In genomic region chr19:16572332-16573211, GRCh38 we compare ENCODE assay signal across 8 cellular contexts. TPM values are rescaled to one million over a fixed set of nuclear protein-coding genes. Genes with fewer than 3 reads are reported as not detected.
DNase-seq lines count a peak whose midpoint lies in the region; ATAC-seq, FAIRE-seq and TF ChIP-seq lines count a peak whose summit lies in the region.

Gene SLC35E1, minus strand, starts transcription at chr19:16572415. Its CDS starts 51 bp downstream, at chr19:16572364.

- H3K36me3 ChIP-seq in HUES6 (ENCODE audit: control insufficient read depth, insufficient read depth, low read length) (peaks cover 51% of the 10 kb centered on the region), OCI-LY1 (ENCODE audit: insufficient read depth, low read length) (peaks cover 62% of the 10 kb centered on the region), mesodermal cell (ENCODE audit: control insufficient read depth, insufficient read depth, low read length) (peaks cover 60% of the 10 kb centered on the region)

- peak within 1 kb of the TSS; percentile 84 for H3K9ac ChIP-seq in HUES6 (ENCODE audit: low read length)
- H3K9ac ChIP-seq in OCI-LY1 (ENCODE audit: low read length): peak within 1 kb of the TSS; percentile 83

- no peak for FAIRE-seq in D721Med (lab: Jason Lieb, UNC)

- in situ Hi-C loops in endometrial microvascular endothelial cells (cut with HindIII; ENCODE audit: inconsistent ontology term, low pct_unique_long_range_greater_than_20kb, low sequenced_read_pairs): no loop called here

- H3K4me1 ChIP-seq in HUES6 (ENCODE audit: control insufficient read depth, insufficient read depth, low read length) (peaks cover 13% of the 10 kb centered on the region), OCI-LY1 (ENCODE audit: insufficient read depth, low read length, severe bottlenecking) (peaks cover 37% of the 10 kb centered on the region), mesodermal cell (ENCODE audit: control insufficient read depth, insufficient read depth, low read length, poor library complexity, severe bottlenecking) (peaks cover 25% of the 10 kb centered on the region)

- DNase-seq in D721Med (ENCODE audit: insufficient read length, low spot score): peak; percentile 99
- peak; percentile 92 for DNase-seq in activated CD8-positive, alpha-beta memory T cell treated with anti-CD3 and anti-CD28 coated beads, Interleukin-2, amount 50 U/mL, for 4 hours
- peak; percentile 87 for DNase-seq in stimulated activated CD8-positive, alpha-beta memory T cell treated with anti-CD3 and anti-CD28 coated beads, Interleukin-15, amount 100 ng/mL, for 24 hours (ENCODE audit: low read depth)

- H3K79me2 ChIP-seq in OCI-LY1 (ENCODE audit: insufficient read depth, low read length): peaks cover 7% of the 10 kb centered on the region

- H3K27me3 ChIP-seq in HUES6 (ENCODE audit: control insufficient read depth, insufficient read depth, low read length) (no peaks in the 10 kb centered on the region), OCI-LY1 (ENCODE audit: insufficient read depth, low read length) (no peaks in the 10 kb centered on the region)

- no peaks in the 10 kb centered on the region for H3K9me3 ChIP-seq in HUES6 (ENCODE audit: control insufficient read depth, insufficient read depth, low read depth, low read length)
- H3K9me3 ChIP-seq in OCI-LY1 (ENCODE audit: low read length): no peaks in the 10 kb centered on the region
- H3K9me3 ChIP-seq in mesodermal cell (ENCODE audit: control insufficient read depth, low read length): no peaks in the 10 kb centered on the region

- no peaks in the 10 kb centered on the region for H3K9me2 ChIP-seq in OCI-LY1 (ENCODE audit: low read depth, low read length)

- peak; percentile 73 for ATAC-seq in GM21447 (IDR thresholded peaks at IDR 0.05; ENCODE audit: unreplicated experiment)

- H4K20me1 ChIP-seq in OCI-LY1 (ENCODE audit: insufficient read depth, low read length): no peaks in the 10 kb centered on the region

- peak within 1 kb of the TSS; percentile 95 for H3K4me3 ChIP-seq in HUES6 (ENCODE audit: low read depth, low read length)
- peak within 1 kb of the TSS; percentile 88 for H3K4me3 ChIP-seq in OCI-LY1 (ENCODE audit: low read depth, low read length, poor library complexity, severe bottlenecking)
- H3K4me3 ChIP-seq in mesodermal cell (ENCODE audit: extremely low read depth, insufficient read depth, low read length, poor library complexity, severe bottlenecking): peak within 1 kb of the TSS; percentile 82

- TF ChIP-seq CTCF in D721Med (IDR thresholded peaks at IDR 0.05; ENCODE audit: insufficient read depth, missing control alignments) (no peak), OCI-LY1 (IDR thresholded peaks at IDR 0.05; ENCODE audit: low read length) (no peak)

- no peak within 1 kb of the TSS for H2AFZ ChIP-seq in OCI-LY1 (ENCODE audit: low read length)

- no peaks in the 10 kb centered on the region; the same call in 1 of the 2 replicates for H3F3A ChIP-seq in OCI-LY1 (ENCODE audit: insufficient read depth, low read length)

- peak within 1 kb of the TSS; percentile 35; the same call in 1 of the 2 replicates for H3K27ac ChIP-seq in HUES6 (ENCODE audit: low read depth, low read length)
- peak within 1 kb of the TSS; percentile 20 for H3K27ac ChIP-seq in OCI-LY1 (ENCODE audit: low read depth, low read length, poor library complexity, severe bottlenecking)
- H3K27ac ChIP-seq in mesodermal cell (ENCODE audit: low read depth, low read length, severe bottlenecking): peak within 1 kb of the TSS; percentile 77

- peak within 1 kb of the TSS; percentile 95 for H3K4me2 ChIP-seq in OCI-LY1 (ENCODE audit: low read length)

- 1% methylated on average over 69 to 73 of the region's 83 CpGs for WGBS in mesodermal cell (ENCODE audit: insufficient coverage in 2 of 2), 2 experiments

RNA-seq across cellular contexts. Expression of gene SLC35E1, which starts in this region (rescaled TPM):
- total RNA-seq in endometrial microvascular endothelial cells (ENCODE audit: inconsistent ontology term): 31.7 TPM
- 29.1 TPM for polyA plus RNA-seq in mesodermal cell (2013, experiment 1 of 2)
- polyA plus RNA-seq in mesodermal cell (2013, experiment 2 of 2): 28.8 TPM

Comparison
In these comparisons a context has a peak if more than half of its experiments do, and no peak if none do; other contexts are left out.
1. Peak in every context shown above with its lines: DNase-seq, ATAC-seq, H3K4me3 ChIP-seq and H3K27ac ChIP-seq.
2. H3K27ac ChIP-seq: peak in every context shown above with its lines; median percentile 77 in mesodermal cell; 35 in HUES6; 20 in OCI-LY1.